21 cellular contexts compared by ENCODE assay signal in genomic region chr2:225526731-225527427, GRCh38.
"Had no signal": no experiment of that assay in that cellular context is flagged by ENCODE, and none has a peak within 500 bp of the region (broad histone marks: within the 10 kb centered on the region; RNA-seq: fewer than 3 reads in every experiment).

No MANE protein-coding gene starts in this region.

- DNase-seq: cortex of kidney; head of caudate nucleus; kidney; mesenchymal stem cell; mucosa of descending colon; naive thymus-derived CD4-positive, alpha-beta T cell; posterior cingulate gyrus; stimulated activated CD4-positive, alpha-beta T cell treated with anti-CD3 and anti-CD28 coated beads, Interleukin-2, amount 100 ng/mL, for 24 hours; stimulated activated CD4-positive, alpha-beta T cell treated with anti-CD3 and anti-CD28 coated beads, Interleukin-4, amount 100 ng/mL, for 24 hours; stimulated activated naive CD4-positive, alpha-beta T cell treated with Interleukin-2 at 50 U/mL for 16 hours; stomach; thyroid gland had no signal

- H3K4me1 Mint-ChIP-seq: central memory CD8-positive, alpha-beta T cell; neural progenitor cell; stimulated activated effector memory CD8-positive, alpha-beta T cell treated with anti-CD3 and anti-CD28 coated beads, Interleukin-12 subunit alpha, Interleukin-12 subunit beta, amount 100 ng/mL, for 72 hours had no signal

- H3K4me1 ChIP-seq: neural progenitor cell, stomach, thyroid gland had no signal

- H3K36me3 ChIP-seq: neural progenitor cell, stomach, thyroid gland had no signal

- ATAC-seq: left lobe of liver; mucosa of descending colon; naive thymus-derived CD4-positive, alpha-beta T cell; sciatic nerve; stimulated activated effector memory CD8-positive, alpha-beta T cell treated with anti-CD3 and anti-CD28 coated beads, Interleukin-12 subunit alpha, Interleukin-12 subunit beta, amount 100 ng/mL, for 72 hours had no signal

- H3K27ac ChIP-seq: neural progenitor cell, stomach, thyroid gland had no signal

- H3K4me3 Mint-ChIP-seq: central memory CD8-positive, alpha-beta T cell; mesothelial cell of epicardium; naive thymus-derived CD4-positive, alpha-beta T cell; nephron; neural progenitor cell; stimulated activated effector memory CD8-positive, alpha-beta T cell treated with anti-CD3 and anti-CD28 coated beads, Interleukin-12 subunit alpha, Interleukin-12 subunit beta, amount 100 ng/mL, for 72 hours; type B pancreatic cell had no signal

- H3K9me3 ChIP-seq: mucosa of descending colon, stomach, thyroid gland had no signal

- H3K4me3 ChIP-seq: mucosa of descending colon, neural progenitor cell, stomach, thyroid gland had no signal

- H3K36me3 Mint-ChIP-seq: mesothelial cell of epicardium; naive thymus-derived CD4-positive, alpha-beta T cell; neural progenitor cell; stimulated activated effector memory CD8-positive, alpha-beta T cell treated with anti-CD3 and anti-CD28 coated beads, Interleukin-12 subunit alpha, Interleukin-12 subunit beta, amount 100 ng/mL, for 72 hours; type B pancreatic cell had no signal

- FAIRE-seq: frontal cortex, kidney had no signal

- H3K27ac Mint-ChIP-seq: mesothelial cell of epicardium; naive thymus-derived CD4-positive, alpha-beta T cell; nephron; neural progenitor cell; stimulated activated effector memory CD8-positive, alpha-beta T cell treated with anti-CD3 and anti-CD28 coated beads, Interleukin-12 subunit alpha, Interleukin-12 subunit beta, amount 100 ng/mL, for 72 hours; type B pancreatic cell had no signal

- H3K27me3 ChIP-seq: neural progenitor cell, stomach, thyroid gland had no signal

- H3K9me3 Mint-ChIP-seq: central memory CD8-positive, alpha-beta T cell; mesothelial cell of epicardium; neural progenitor cell; stimulated activated effector memory CD8-positive, alpha-beta T cell treated with anti-CD3 and anti-CD28 coated beads, Interleukin-12 subunit alpha, Interleukin-12 subunit beta, amount 100 ng/mL, for 72 hours had no signal
